Comparison of ENCODE assay signal across 8 cellular contexts in the genomic region with DNA sequence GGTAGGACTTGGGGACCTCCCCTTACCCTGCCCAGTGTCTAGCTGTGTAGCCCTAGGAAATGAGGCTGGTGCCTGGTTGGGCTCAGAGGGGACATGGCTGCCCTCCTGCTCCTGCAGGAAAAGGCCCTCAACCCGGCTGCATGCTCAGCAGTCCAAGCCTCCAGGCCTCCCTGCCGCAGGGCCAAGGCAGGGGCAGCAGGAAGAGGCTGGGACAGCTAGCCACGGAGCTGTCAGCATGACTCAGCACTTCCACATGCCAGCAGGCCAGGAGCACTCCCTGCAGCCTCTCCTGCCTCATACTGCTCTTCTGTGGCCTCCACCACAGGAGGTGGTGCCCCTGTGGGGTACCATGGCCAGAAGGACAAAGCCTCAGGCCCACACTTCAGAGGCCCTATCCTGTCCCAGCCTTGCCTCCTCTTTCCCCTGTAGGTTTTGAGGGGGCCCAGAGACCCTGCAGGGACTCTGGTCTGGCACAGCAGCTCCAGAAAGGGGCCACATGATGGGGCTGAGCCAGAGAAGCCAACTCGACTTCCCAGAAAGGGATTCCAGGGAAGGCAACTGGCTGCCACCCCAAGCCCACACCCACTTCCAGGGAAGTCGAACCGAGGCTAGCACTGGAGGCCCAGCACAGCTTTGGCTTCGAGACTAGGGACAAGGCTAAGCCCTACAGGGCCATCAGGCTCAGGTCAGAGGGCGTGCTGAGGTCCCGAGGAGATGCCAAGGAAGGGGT. TPM values are rescaled to one million over a fixed set of nuclear protein-coding genes. Genes with fewer than 3 reads are reported as not detected.
DNase-seq lines count a peak whose midpoint lies in the region; ATAC-seq, FAIRE-seq and TF ChIP-seq lines count a peak whose summit lies in the region.

No MANE protein-coding gene starts in this region.

- FAIRE-seq in HTR-8/SVneo (lab: Jason Lieb, UNC): peak; percentile 88

- H3K27ac Mint-ChIP-seq in activated CD8-positive, alpha-beta T cell treated with anti-CD3 and anti-CD28 coated beads, Interleukin-2, amount 10 ng/mL, durations not matched to agents 7 days and 5 days: peak overlapping the region; percentile 86

- H3K36me3 Mint-ChIP-seq in activated CD8-positive, alpha-beta T cell treated with anti-CD3 and anti-CD28 coated beads, Interleukin-2, amount 10 ng/mL, durations not matched to agents 7 days and 5 days (ENCODE audit: low read depth): peaks cover 62% of the 10 kb centered on the region

- no peak for TF ChIP-seq CTCF in AG04449 (IDR thresholded peaks at IDR 0.05; ENCODE audit: insufficient read depth, low read length, missing control alignments)

- CTCF ChIA-PET in AG04449 (lab: Yijun Ruan, JAX): interaction anchor here (0.8 to 11.4 kb wide), 7 partner anchors 9 to 121 kb away, joined by 3 to 141 read pairs (median 4); no protein-coding TSS in a partner anchor
- CTCF ChIA-PET in activated CD8-positive, alpha-beta T cell treated with anti-CD3 and anti-CD28 coated beads, Interleukin-2, amount 10 ng/mL, durations not matched to agents 7 days and 5 days (lab: Charles Lee): no interaction called here

- ATAC-seq in activated CD8-positive, alpha-beta T cell treated with anti-CD3 and anti-CD28 coated beads, Interleukin-2, amount 10 ng/mL, durations not matched to agents 7 days and 5 days: peak; percentile 26
- ATAC-seq in GM18517 (IDR thresholded peaks at IDR 0.05; ENCODE audit: unreplicated experiment): no peak
- no peak for ATAC-seq in HG03280 (IDR thresholded peaks at IDR 0.05; ENCODE audit: unreplicated experiment)

- peaks cover 43% of the 10 kb centered on the region for H3K4me1 Mint-ChIP-seq in activated CD8-positive, alpha-beta T cell treated with anti-CD3 and anti-CD28 coated beads, Interleukin-2, amount 10 ng/mL, durations not matched to agents 7 days and 5 days (ENCODE audit: low read depth)

- H3K4me3 ChIP-seq in AG04449 (ENCODE audit: low read depth, low read length): no peak overlapping the region

- no peaks in the 10 kb centered on the region for H3K9me3 Mint-ChIP-seq in activated CD8-positive, alpha-beta T cell treated with anti-CD3 and anti-CD28 coated beads, Interleukin-2, amount 10 ng/mL, durations not matched to agents 7 days and 5 days (ENCODE audit: insufficient read depth)

- H3K4me3 Mint-ChIP-seq in activated CD8-positive, alpha-beta T cell treated with anti-CD3 and anti-CD28 coated beads, Interleukin-2, amount 10 ng/mL, durations not matched to agents 7 days and 5 days: no peak overlapping the region

- POLR2A ChIA-PET in AG04449 (lab: Yijun Ruan, JAX): interaction anchor here (1.3 kb wide), 1 partner anchor 20 kb away, joined by 5 read pairs; a partner anchor contains a TSS
- POLR2A ChIA-PET in activated CD8-positive, alpha-beta T cell treated with anti-CD3 and anti-CD28 coated beads, Interleukin-2, amount 10 ng/mL, durations not matched to agents 7 days and 5 days (lab: Charles Lee): no interaction called here

- no peaks in the 10 kb centered on the region for H3K27me3 Mint-ChIP-seq in activated CD8-positive, alpha-beta T cell treated with anti-CD3 and anti-CD28 coated beads, Interleukin-2, amount 10 ng/mL, durations not matched to agents 7 days and 5 days (ENCODE audit: low read depth)

- peak; percentile 58 for DNase-seq in AG04449 (ENCODE audit: low read depth, low spot score)
- DNase-seq in HTR-8/SVneo (ENCODE audit: insufficient read length, low spot score): peak; percentile 82
- no peak for DNase-seq in activated CD8-positive, alpha-beta T cell treated with anti-CD3 and anti-CD28 coated beads, Interleukin-2, amount 10 ng/mL, durations not matched to agents 7 days and 5 days
- peak; percentile 45 for DNase-seq in glomerular endothelial cell (ENCODE audit: extremely low read depth, low read depth, low spot score)
- DNase-seq in pons (ENCODE audit: low spot score): peak; percentile 72
- no peak for DNase-seq in cortex of kidney (lab: John Stamatoyannopoulos, UW)

RNA-seq across cellular contexts. Expression of a gene that starts 19.5 kb away (rescaled TPM):
- 100 to 1,000 TPM; 315 to 323 TPM for total RNA-seq in activated CD8-positive, alpha-beta T cell treated with anti-CD3 and anti-CD28 coated beads, Interleukin-2, amount 10 ng/mL, durations not matched to agents 7 days and 5 days
- total RNA-seq in glomerular endothelial cell: 306 and 395 TPM in 2 replicates

Comparison
In these comparisons a context has a peak if more than half of its experiments do, and no peak if none do; other contexts are left out.
1. DNase-seq: peak in AG04449 (single experiment), HTR-8/SVneo (single experiment), glomerular endothelial cell (single experiment) and pons (single experiment); none in activated CD8-positive, alpha-beta T cell treated with anti-CD3 and anti-CD28 coated beads, Interleukin-2, amount 10 ng/mL, durations not matched to agents 7 days and 5 days (single experiment) and cortex of kidney (single experiment).